Comparison of ENCODE assay signal across 27 cellular contexts in genomic region chr7:148256433-148256832, GRCh38.
"Had no signal": no experiment of that assay in that cellular context is flagged by ENCODE, and none has a peak within 500 bp of the region (broad histone marks: within the 10 kb centered on the region; RNA-seq: fewer than 3 reads in every experiment).

No MANE protein-coding gene starts in this region.

- H3K27ac ChIP-seq: ascending aorta, body of pancreas, coronary artery, SJSA1 had no signal

- DNase-seq: activated CD4-positive, alpha-beta T cell treated with anti-CD3 and anti-CD28 coated beads for 48 hours; activated CD4-positive, alpha-beta T cell treated with anti-CD3 and anti-CD28 coated beads, Interleukin-2, amount 50 U/mL, for 4 hours; activated CD4-positive, CD25-positive, alpha-beta regulatory T cell treated with anti-CD3 and anti-CD28 coated beads, Interleukin-2, amount 50 U/mL, for 72 hours; activated CD8-positive, alpha-beta memory T cell treated with anti-CD3 and anti-CD28 coated beads, Interleukin-2, amount 50 U/mL, for 48 hours; activated CD8-positive, alpha-beta T cell treated with anti-CD3 and anti-CD28 coated beads, Interleukin-2, amount 10 ng/mL, durations not matched to agents 7 days and 5 days; activated effector memory CD4-positive, alpha-beta T cell treated with Interleukin-2 at 50 U/mL for 16 hours; activated naive CD4-positive, alpha-beta T cell; activated T-cell treated with anti-CD3 and anti-CD28 coated beads, Interleukin-2, amount 50 U/mL, for 24 hours; body of pancreas; central memory CD4-positive, alpha-beta T cell; MV-4-11; NCI-H1092 treated with DMSO at 0.1 percent for 48 hours; NCI-H1436 treated with DMSO at 0.1 percent for 48 hours; NCI-H187 treated with DMSO at 0.1 percent for 48 hours; NCI-H2081 treated with DMSO at 0.1 percent for 48 hours; NCI-H446; NCI-H524 treated with DMSO at 0.1 percent for 48 hours; NCI-H774; OCI-M1; Right ventricle myocardium superior; RPMI8226; SW 1271 had no signal

- H3K27me3 ChIP-seq: ascending aorta, body of pancreas, SJSA1 had no signal

- H3K9me3 ChIP-seq: ascending aorta, body of pancreas, SJSA1 had no signal

- ATAC-seq: activated CD8-positive, alpha-beta T cell treated with anti-CD3 and anti-CD28 coated beads, Interleukin-2, amount 10 ng/mL, durations not matched to agents 7 days and 5 days; body of pancreas; Panc1; WTC11 had no signal

- H3K4me1 ChIP-seq: ascending aorta, body of pancreas, SJSA1 had no signal

- H3K36me3 ChIP-seq: ascending aorta, SJSA1 had no signal

- H3K4me3 ChIP-seq: ascending aorta, body of pancreas, coronary artery, SJSA1 had no signal
